Comparison of ENCODE assay signal across 1 cellular context in the genomic region with DNA sequence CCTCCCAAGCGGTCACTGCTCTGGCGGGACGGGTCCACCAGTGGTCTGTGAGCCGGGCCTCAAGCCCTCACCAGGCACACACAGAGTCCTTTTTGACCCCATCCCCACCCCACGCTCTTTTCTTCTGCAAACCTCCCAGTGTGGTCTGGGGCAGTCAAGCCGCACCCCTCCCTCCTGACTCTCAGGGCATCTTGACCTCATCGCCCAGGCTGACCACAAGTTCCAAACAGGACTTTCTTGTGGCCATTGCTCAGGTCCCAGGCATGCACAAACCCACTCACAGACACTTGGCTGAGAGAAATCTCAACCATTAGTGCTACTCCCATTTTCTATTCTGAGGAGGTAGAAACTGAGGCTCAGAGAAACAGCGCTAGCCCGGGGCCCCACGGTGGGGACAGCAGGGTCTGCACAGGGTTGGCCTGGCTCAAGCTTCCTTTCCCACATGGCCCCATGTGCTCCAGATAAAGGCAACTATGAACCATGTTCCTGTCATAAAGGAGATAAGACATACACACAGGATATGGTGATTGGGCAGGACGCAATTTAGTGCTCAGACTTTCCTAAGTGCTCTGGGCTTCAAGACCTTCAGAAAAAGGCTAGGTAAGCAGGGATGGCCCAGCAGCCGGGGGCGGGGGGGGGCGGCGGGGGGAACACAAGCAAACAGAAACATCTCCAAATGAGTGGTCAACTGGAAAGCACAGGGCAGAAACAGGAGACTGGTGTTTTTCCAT.
TF ChIP-seq lines count a peak whose summit lies in the region.

No MANE protein-coding gene starts in this region.

TF ChIP-seq in GM23338, 12 proteins besides CTCF, POLR2A, EP300 and RAD21 (continued from another document):
- TF ChIP-seq, protein P1, sequence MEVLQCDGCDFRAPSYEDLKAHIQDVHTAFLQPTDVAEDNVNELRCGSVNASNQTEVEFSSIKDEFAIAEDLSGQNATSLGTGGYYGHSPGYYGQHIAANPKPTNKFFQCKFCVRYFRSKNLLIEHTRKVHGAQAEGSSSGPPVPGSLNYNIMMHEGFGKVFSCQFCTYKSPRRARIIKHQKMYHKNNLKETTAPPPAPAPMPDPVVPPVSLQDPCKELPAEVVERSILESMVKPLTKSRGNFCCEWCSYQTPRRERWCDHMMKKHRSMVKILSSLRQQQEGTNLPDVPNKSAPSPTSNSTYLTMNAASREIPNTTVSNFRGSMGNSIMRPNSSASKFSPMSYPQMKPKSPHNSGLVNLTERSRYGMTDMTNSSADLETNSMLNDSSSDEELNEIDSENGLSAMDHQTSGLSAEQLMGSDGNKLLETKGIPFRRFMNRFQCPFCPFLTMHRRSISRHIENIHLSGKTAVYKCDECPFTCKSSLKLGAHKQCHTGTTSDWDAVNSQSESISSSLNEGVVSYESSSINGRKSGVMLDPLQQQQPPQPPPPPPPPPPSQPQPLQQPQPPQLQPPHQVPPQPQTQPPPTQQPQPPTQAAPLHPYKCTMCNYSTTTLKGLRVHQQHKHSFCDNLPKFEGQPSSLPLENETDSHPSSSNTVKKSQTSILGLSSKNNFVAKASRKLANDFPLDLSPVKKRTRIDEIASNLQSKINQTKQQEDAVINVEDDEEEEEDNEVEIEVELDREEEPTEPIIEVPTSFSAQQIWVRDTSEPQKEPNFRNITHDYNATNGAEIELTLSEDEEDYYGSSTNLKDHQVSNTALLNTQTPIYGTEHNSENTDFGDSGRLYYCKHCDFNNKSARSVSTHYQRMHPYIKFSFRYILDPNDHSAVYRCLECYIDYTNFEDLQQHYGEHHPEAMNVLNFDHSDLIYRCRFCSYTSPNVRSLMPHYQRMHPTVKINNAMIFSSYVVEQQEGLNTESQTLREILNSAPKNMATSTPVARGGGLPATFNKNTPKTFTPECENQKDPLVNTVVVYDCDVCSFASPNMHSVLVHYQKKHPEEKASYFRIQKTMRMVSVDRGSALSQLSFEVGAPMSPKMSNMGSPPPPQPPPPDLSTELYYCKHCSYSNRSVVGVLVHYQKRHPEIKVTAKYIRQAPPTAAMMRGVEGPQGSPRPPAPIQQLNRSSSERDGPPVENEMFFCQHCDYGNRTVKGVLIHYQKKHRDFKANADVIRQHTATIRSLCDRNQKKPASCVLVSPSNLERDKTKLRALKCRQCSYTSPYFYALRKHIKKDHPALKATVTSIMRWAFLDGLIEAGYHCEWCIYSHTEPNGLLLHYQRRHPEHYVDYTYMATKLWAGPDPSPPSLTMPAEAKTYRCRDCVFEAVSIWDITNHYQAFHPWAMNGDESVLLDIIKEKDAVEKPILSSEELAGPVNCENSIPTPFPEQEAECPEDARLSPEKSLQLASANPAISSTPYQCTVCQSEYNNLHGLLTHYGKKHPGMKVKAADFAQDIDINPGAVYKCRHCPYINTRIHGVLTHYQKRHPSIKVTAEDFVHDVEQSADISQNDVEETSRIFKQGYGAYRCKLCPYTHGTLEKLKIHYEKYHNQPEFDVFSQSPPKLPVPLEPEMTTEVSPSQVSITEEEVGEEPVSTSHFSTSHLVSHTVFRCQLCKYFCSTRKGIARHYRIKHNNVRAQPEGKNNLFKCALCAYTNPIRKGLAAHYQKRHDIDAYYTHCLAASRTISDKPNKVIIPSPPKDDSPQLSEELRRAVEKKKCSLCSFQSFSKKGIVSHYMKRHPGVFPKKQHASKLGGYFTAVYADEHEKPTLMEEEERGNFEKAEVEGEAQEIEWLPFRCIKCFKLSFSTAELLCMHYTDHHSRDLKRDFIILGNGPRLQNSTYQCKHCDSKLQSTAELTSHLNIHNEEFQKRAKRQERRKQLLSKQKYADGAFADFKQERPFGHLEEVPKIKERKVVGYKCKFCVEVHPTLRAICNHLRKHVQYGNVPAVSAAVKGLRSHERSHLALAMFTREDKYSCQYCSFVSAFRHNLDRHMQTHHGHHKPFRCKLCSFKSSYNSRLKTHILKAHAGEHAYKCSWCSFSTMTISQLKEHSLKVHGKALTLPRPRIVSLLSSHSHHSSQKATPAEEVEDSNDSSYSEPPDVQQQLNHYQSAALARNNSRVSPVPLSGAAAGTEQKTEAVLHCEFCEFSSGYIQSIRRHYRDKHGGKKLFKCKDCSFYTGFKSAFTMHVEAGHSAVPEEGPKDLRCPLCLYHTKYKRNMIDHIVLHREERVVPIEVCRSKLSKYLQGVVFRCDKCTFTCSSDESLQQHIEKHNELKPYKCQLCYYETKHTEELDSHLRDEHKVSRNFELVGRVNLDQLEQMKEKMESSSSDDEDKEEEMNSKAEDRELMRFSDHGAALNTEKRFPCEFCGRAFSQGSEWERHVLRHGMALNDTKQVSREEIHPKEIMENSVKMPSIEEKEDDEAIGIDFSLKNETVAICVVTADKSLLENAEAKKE (CRISPR knock-in tag; IDR thresholded peaks at IDR 0.05): no peak
- TF ChIP-seq, protein P2, sequence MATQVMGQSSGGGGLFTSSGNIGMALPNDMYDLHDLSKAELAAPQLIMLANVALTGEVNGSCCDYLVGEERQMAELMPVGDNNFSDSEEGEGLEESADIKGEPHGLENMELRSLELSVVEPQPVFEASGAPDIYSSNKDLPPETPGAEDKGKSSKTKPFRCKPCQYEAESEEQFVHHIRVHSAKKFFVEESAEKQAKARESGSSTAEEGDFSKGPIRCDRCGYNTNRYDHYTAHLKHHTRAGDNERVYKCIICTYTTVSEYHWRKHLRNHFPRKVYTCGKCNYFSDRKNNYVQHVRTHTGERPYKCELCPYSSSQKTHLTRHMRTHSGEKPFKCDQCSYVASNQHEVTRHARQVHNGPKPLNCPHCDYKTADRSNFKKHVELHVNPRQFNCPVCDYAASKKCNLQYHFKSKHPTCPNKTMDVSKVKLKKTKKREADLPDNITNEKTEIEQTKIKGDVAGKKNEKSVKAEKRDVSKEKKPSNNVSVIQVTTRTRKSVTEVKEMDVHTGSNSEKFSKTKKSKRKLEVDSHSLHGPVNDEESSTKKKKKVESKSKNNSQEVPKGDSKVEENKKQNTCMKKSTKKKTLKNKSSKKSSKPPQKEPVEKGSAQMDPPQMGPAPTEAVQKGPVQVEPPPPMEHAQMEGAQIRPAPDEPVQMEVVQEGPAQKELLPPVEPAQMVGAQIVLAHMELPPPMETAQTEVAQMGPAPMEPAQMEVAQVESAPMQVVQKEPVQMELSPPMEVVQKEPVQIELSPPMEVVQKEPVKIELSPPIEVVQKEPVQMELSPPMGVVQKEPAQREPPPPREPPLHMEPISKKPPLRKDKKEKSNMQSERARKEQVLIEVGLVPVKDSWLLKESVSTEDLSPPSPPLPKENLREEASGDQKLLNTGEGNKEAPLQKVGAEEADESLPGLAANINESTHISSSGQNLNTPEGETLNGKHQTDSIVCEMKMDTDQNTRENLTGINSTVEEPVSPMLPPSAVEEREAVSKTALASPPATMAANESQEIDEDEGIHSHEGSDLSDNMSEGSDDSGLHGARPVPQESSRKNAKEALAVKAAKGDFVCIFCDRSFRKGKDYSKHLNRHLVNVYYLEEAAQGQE (IDR thresholded peaks at IDR 0.05; ENCODE audit: unreplicated experiment): no peak
